In the genomic region with DNA sequence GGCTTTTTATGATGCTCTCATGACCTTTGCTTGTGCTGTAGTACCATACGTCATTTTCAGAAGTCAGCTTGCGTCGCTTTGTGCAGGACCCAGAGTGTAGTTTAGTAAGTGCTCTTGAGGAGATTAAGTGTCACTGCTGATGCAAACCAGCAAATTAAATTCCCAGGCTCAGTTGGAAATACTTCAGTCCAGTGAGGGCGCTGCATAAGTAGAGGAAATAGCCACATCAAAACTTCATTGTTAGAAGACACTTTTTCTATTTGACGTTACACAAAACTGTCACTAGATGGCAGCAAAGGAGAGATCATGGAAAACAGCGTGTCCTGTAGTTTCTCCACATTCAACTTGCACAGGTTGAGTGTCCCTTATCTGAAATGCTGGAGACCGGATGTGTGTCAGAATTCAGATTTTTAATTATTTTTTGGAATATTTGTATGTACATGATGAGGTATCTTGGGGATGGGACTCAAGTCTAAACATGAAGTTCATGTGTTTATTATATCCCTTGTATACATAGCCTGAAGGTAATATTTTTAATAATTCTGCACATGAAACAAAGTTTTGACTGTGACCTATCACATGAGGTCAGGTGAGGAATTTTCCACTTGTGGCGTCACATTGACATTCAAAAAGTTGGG, we compare ENCODE assay signal across 8 cellular contexts. TPM values are rescaled to one million over a fixed set of nuclear protein-coding genes. Genes with fewer than 3 reads are reported as not detected.
DNase-seq lines count a peak whose midpoint lies in the region; ATAC-seq and TF ChIP-seq lines count a peak whose summit lies in the region.

No MANE protein-coding gene starts in this region.

- no peak overlapping the region for H3K4me3 Mint-ChIP-seq in activated naive CD4-positive, alpha-beta T cell treated with anti-CD3 and anti-CD28 coated beads for 36 hours
- no peak overlapping the region for H3K4me3 Mint-ChIP-seq in central memory CD8-positive, alpha-beta T cell

- peaks cover 0 to 4% (median 0%) of the 10 kb centered on the region in 4 donors for H3K9me3 ChIP-seq in tibial nerve

- intact Hi-C loops in activated naive CD4-positive, alpha-beta T cell treated with anti-CD3 and anti-CD28 coated beads for 36 hours (cut with micrococcal nuclease), result loop anchor here (2.0 to 10.0 kb wide), 8 partner anchors 226 to 966 kb away; partner anchors contain the start of genes TIMM23, WASHC2C and ZFAND4

- TF ChIP-seq CTCF in tibial nerve (IDR thresholded peaks at IDR 0.05), result peak; percentile 64 to 86 (median 76)

- peaks cover 0 to 16% (median 0%) of the 10 kb centered on the region in 4 donors for H3K4me1 ChIP-seq in tibial nerve

- no peaks in the 10 kb centered on the region for H3K27me3 ChIP-seq in H7 (ENCODE audit: control insufficient read depth, insufficient read depth, low read length)
- H3K27me3 ChIP-seq in tibial nerve, result no peaks in the 10 kb centered on the region

- H3K4me3 ChIP-seq in H7 (ENCODE audit: insufficient read depth, low read depth, low read length) (no peak overlapping the region), tibial nerve (no peak overlapping the region)

- no peaks in the 10 kb centered on the region for H3K27me3 Mint-ChIP-seq in activated naive CD4-positive, alpha-beta T cell treated with anti-CD3 and anti-CD28 coated beads for 36 hours (ENCODE audit: low read depth)
- no peaks in the 10 kb centered on the region for H3K27me3 Mint-ChIP-seq in central memory CD8-positive, alpha-beta T cell

- H3K4me1 Mint-ChIP-seq in activated naive CD4-positive, alpha-beta T cell treated with anti-CD3 and anti-CD28 coated beads for 36 hours (ENCODE audit: low read depth), result no peaks in the 10 kb centered on the region
- peaks cover 4% of the 10 kb centered on the region for H3K4me1 Mint-ChIP-seq in central memory CD8-positive, alpha-beta T cell

- H3K27ac ChIP-seq in tibial nerve, result peak overlapping the region in 1 of 4 donors; percentile 4

- H3K36me3 ChIP-seq in H7 (replicated peaks; ENCODE audit: control insufficient read depth, insufficient read depth, low read length) (peaks cover 3% of the 10 kb centered on the region), tibial nerve (peaks cover 0 to 26% (median 0%) of the 10 kb centered on the region in 3 donors)

- H3K36me3 Mint-ChIP-seq in activated naive CD4-positive, alpha-beta T cell treated with anti-CD3 and anti-CD28 coated beads for 36 hours (ENCODE audit: low read depth), result peaks cover 17% of the 10 kb centered on the region
- H3K36me3 Mint-ChIP-seq in central memory CD8-positive, alpha-beta T cell (ENCODE audit: insufficient read depth), result peaks cover 10% of the 10 kb centered on the region

- DNase-seq in activated naive CD4-positive, alpha-beta T cell treated with anti-CD3 and anti-CD28 coated beads for 36 hours, result peak; percentile 33
- DNase-seq in activated naive CD4-positive, alpha-beta T cell (lab: John Stamatoyannopoulos, UW), result no peak
- DNase-seq in H7 (peak; percentile 66), LHCN-M2 (ENCODE audit: low read depth) (peak; percentile 91), OCI-M1 (lab: John Stamatoyannopoulos, UW) (peak; percentile 96), left kidney (ENCODE audit: low read depth, low spot score) (peak; percentile 96), tibial nerve (ENCODE audit: low spot score in 2 of 2) (peak in 1 of 2 donors; percentile 71)
- no peak for DNase-seq in central memory CD8-positive, alpha-beta T cell (ENCODE audit: low spot score in 2 of 2)

- peak; percentile 58 for ATAC-seq in central memory CD8-positive, alpha-beta T cell (replicated peaks; ENCODE audit: extremely low read depth, poor library complexity, severe bottlenecking)

- 10 to 12% methylated on average over 8 of the region's 8 CpGs for WGBS in tibial nerve, 2 donors

- no peak for TF ChIP-seq POLR2A in tibial nerve (IDR thresholded peaks at IDR 0.05)

- H3K27ac Mint-ChIP-seq in activated naive CD4-positive, alpha-beta T cell treated with anti-CD3 and anti-CD28 coated beads for 36 hours, result no peak overlapping the region
- H3K27ac Mint-ChIP-seq in central memory CD8-positive, alpha-beta T cell (ENCODE audit: low read depth), result no peak overlapping the region

- CTCF ChIA-PET in activated naive CD4-positive, alpha-beta T cell treated with anti-CD3 and anti-CD28 coated beads for 36 hours (lab: Charles Lee), result interaction anchor here (0.9 to 1.8 kb wide), 3 partner anchors 13 to 242 kb away, joined by 3 to 8 read pairs (median 4); no protein-coding TSS in a partner anchor

- H3K9me3 Mint-ChIP-seq in activated naive CD4-positive, alpha-beta T cell treated with anti-CD3 and anti-CD28 coated beads for 36 hours, result peaks cover 9% of the 10 kb centered on the region
- H3K9me3 Mint-ChIP-seq in central memory CD8-positive, alpha-beta T cell, result no peaks in the 10 kb centered on the region

- TF ChIP-seq EP300 in tibial nerve (IDR thresholded peaks at IDR 0.05), result peak in 1 of 2 donors; percentile 37

RNA-seq across cellular contexts. Expression of gene ZNF22, which starts 7.9 kb away (rescaled TPM):
- 10 to 100 TPM; 18.7 to 19.5 TPM for total RNA-seq in activated naive CD4-positive, alpha-beta T cell treated with anti-CD3 and anti-CD28 coated beads for 36 hours
- 20.2 and 23.1 TPM in 2 replicates for total RNA-seq in H7 (2014; rRNA removed; shearing (Covaris generic))
- total RNA-seq in LHCN-M2 (2014; rRNA removed) (21.8 and 23.5 TPM in 2 replicates), tibial nerve (10 to 100 TPM; 23.4 to 30.2 (median 26.0) TPM)
- polyA plus RNA-seq in LHCN-M2 (2012), result 9.4 TPM

RNA-seq across cellular contexts. Expression of gene DEPP1, which starts 30.0 kb away (rescaled TPM):
- 1 to 10 TPM; 2.4 to 3.2 TPM for total RNA-seq in activated naive CD4-positive, alpha-beta T cell treated with anti-CD3 and anti-CD28 coated beads for 36 hours
- total RNA-seq in H7 (2014; rRNA removed; shearing (Covaris generic)), result 0.28 and 1.2 TPM in 2 replicates
- total RNA-seq in LHCN-M2 (2014; rRNA removed), result 4.6 and 10.0 TPM in 2 replicates
- polyA plus RNA-seq in LHCN-M2 (2012), result 11.8 TPM
- 1,000 to 10,000 TPM in 1 of 4 donors, 100 to 1,000 TPM in 3; 530 to 1,439 (median 798) TPM for total RNA-seq in tibial nerve

RNA-seq across cellular contexts. Expression of gene RASSF4, which starts 49.0 kb away (rescaled TPM):
- 1 to 10 TPM; 1.1 to 2.2 TPM for total RNA-seq in activated naive CD4-positive, alpha-beta T cell treated with anti-CD3 and anti-CD28 coated beads for 36 hours
- 9.1 and 13.6 TPM in 2 replicates for total RNA-seq in H7 (2014; rRNA removed; shearing (Covaris generic))
- total RNA-seq in LHCN-M2 (2014; rRNA removed), result 16.9 and 29.5 TPM in 2 replicates
- polyA plus RNA-seq in LHCN-M2 (2012), result 14.2 TPM
- 100 to 1,000 TPM; 153 to 275 (median 185) TPM for total RNA-seq in tibial nerve

Comparison
In these comparisons a context has a peak if more than half of its experiments do, and no peak if none do; other contexts are left out.
1. DNase-seq: peak in activated naive CD4-positive, alpha-beta T cell treated with anti-CD3 and anti-CD28 coated beads for 36 hours (single experiment), H7 (single experiment), LHCN-M2 (single experiment), OCI-M1 (single experiment) and left kidney (single experiment); none in activated naive CD4-positive, alpha-beta T cell (0 of 4) and central memory CD8-positive, alpha-beta T cell (0 of 2).
2. RNA of gene DEPP1, which starts 30.0 kb away (total RNA-seq): 530 to 1,439 TPM in tibial nerve; 4.6 to 10.0 TPM in LHCN-M2, 2.4 to 3.2 TPM in activated naive CD4-positive, alpha-beta T cell treated with anti-CD3 and anti-CD28 coated beads for 36 hours and 0.28 to 1.2 TPM in H7; every median in the first group is over 10 times any median in the second.